Comparison of ENCODE assay signal across 16 cellular contexts in the genomic region with DNA sequence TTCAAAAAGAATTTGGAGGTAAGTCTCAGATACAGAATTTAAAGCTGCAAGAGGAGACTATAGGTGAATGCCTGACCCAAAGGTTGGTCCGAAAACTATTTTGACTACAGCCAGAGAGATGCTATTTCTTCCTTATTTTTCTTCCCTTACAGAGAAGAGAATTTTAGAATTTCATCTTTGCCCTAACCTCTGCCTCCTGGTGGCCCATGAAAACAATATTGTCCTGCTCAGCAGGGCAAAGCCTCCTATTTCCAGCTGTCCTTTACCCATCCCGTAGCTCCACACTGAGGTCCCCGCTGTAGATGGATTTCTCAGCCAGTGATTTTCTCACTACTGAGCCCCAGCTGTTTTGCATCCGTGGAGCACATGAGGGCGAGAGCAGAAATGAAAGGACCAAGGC. TPM values are rescaled to one million over a fixed set of nuclear protein-coding genes. Genes with fewer than 3 reads are reported as not detected.
A peak's percentile ranks its signal among the peaks of the same experiment; 100 is the strongest.
DNase-seq lines count a peak whose midpoint lies in the region; ATAC-seq and TF ChIP-seq lines count a peak whose summit lies in the region.
"Had no signal": no experiment of that assay in that cellular context is flagged by ENCODE, and none has a peak within 500 bp of the region (broad histone marks: within the 10 kb centered on the region; RNA-seq: fewer than 3 reads in every experiment).

No MANE protein-coding gene starts in this region.

- no peak overlapping the region for H3K4me3 ChIP-seq in HEK293 (ENCODE audit: low read depth, low read length)
- H3K4me3 ChIP-seq: body of pancreas, stomach had no signal

- H3K9me3 Mint-ChIP-seq in activated T-helper 17 cell treated with anti-CD3 and anti-CD28 coated beads, Interleukin-2, amount 50 U/mL, for 72 hours, result no peaks in the 10 kb centered on the region

- H3K36me3 ChIP-seq in HEK293 (ENCODE audit: control insufficient read depth in 2 of 2, insufficient read depth in 1 of 2, low read length in 2 of 2), result no peaks in the 10 kb centered on the region
- H3K36me3 ChIP-seq: stomach had no signal

- H3K27me3 Mint-ChIP-seq in activated T-helper 17 cell treated with anti-CD3 and anti-CD28 coated beads, Interleukin-2, amount 50 U/mL, for 72 hours, result no peaks in the 10 kb centered on the region

- no peak for TF ChIP-seq CTCF in HEK293 (tag by site-specific recombination; IDR thresholded peaks at IDR 0.05)

- no peaks in the 10 kb centered on the region for H3K36me3 Mint-ChIP-seq in activated T-helper 17 cell treated with anti-CD3 and anti-CD28 coated beads, Interleukin-2, amount 50 U/mL, for 72 hours (ENCODE audit: low read depth)

- CTCF ChIA-PET in HEK293 (lab: Yijun Ruan, JAX), result interaction anchor here (0.6 to 5.0 kb wide), 9 partner anchors 8 to 373 kb away, joined by 3 to 36 read pairs (median 4); no protein-coding TSS in a partner anchor

- peaks cover 14% of the 10 kb centered on the region for H3K4me1 Mint-ChIP-seq in activated T-helper 17 cell treated with anti-CD3 and anti-CD28 coated beads, Interleukin-2, amount 50 U/mL, for 72 hours

- no peak overlapping the region; the same call in 1 of the 2 replicates for H3K27ac ChIP-seq in HEK293 (ENCODE audit: extremely low read depth, low read depth, low read length)
- H3K27ac ChIP-seq: body of pancreas, stomach had no signal

- DNase-seq in NCI-H345 (lab: John Stamatoyannopoulos, UW) (peak; percentile 39), NCI-H345 treated with DMSO at 0.1 percent for 48 hours (lab: John Stamatoyannopoulos, UW; ENCODE audit: unreplicated experiment) (no peak), myocyte (ENCODE audit: low read depth) (peak; percentile 41), midbrain (lab: John Stamatoyannopoulos, UW) (no peak)
- DNase-seq: stomach had no signal

- ATAC-seq in activated T-helper 17 cell treated with anti-CD3 and anti-CD28 coated beads, Interleukin-2, amount 50 U/mL, for 72 hours (replicated peaks), result no peak
- ATAC-seq in GM19395 (IDR thresholded peaks at IDR 0.05; ENCODE audit: unreplicated experiment) (no peak), GM18867 (IDR thresholded peaks at IDR 0.05; ENCODE audit: unreplicated experiment) (no peak)

- peaks cover 23% of the 10 kb centered on the region for H3K4me1 ChIP-seq in HEK293 (ENCODE audit: control insufficient read depth, insufficient read depth, low read length)
- H3K4me1 ChIP-seq: body of pancreas had no signal

- POLR2A ChIA-PET in HEK293 (lab: Yijun Ruan, JAX), result interaction anchor here (1.0 to 1.5 kb wide), 2 partner anchors 14 to 20 kb away, joined by 3 to 4 read pairs; no protein-coding TSS in a partner anchor

- peak overlapping the region; percentile 49 for H3K27ac Mint-ChIP-seq in activated T-helper 17 cell treated with anti-CD3 and anti-CD28 coated beads, Interleukin-2, amount 50 U/mL, for 72 hours
- H3K27ac Mint-ChIP-seq: activated CD4-positive, alpha-beta T cell treated with anti-CD3 and anti-CD28 coated beads for 36 hours had no signal

- H3K9me3 ChIP-seq in HEK293 (ENCODE audit: control insufficient read depth, insufficient read depth, low read depth, low read length), result no peaks in the 10 kb centered on the region
- H3K9me3 ChIP-seq: body of pancreas, stomach had no signal

- peak overlapping the region; percentile 43 for H3K4me3 Mint-ChIP-seq in activated T-helper 17 cell treated with anti-CD3 and anti-CD28 coated beads, Interleukin-2, amount 50 U/mL, for 72 hours
- H3K4me3 Mint-ChIP-seq: activated CD4-positive, alpha-beta T cell treated with anti-CD3 and anti-CD28 coated beads for 36 hours had no signal

TF ChIP-seq in HEK293, 187 proteins besides CTCF, POLR2A, EP300 and RAD21:
- TF ChIP-seq, protein P1, sequence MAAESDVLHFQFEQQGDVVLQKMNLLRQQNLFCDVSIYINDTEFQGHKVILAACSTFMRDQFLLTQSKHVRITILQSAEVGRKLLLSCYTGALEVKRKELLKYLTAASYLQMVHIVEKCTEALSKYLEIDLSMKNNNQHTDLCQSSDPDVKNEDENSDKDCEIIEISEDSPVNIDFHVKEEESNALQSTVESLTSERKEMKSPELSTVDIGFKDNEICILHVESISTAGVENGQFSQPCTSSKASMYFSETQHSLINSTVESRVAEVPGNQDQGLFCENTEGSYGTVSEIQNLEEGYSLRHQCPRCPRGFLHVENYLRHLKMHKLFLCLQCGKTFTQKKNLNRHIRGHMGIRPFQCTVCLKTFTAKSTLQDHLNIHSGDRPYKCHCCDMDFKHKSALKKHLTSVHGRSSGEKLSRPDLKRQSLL (tag by site-specific recombination; IDR thresholded peaks at IDR 0.05), result no peak
- TF ChIP-seq ZNF335 (tag by site-specific recombination; conservative IDR thresholded peaks at IDR 0.05) (peak; percentile 34; the same call in 1 of the 2 replicates), ZNF629 (tag by site-specific recombination; IDR thresholded peaks at IDR 0.05) (0 out of 2 replicates have a peak, but pooled peaks have one; percentile 2)
TF ChIP-seq in HEK293: peak in this region for 2.

RNA-seq across cellular contexts. Expression of a gene that starts 24.6 kb away (rescaled TPM):
- total RNA-seq in activated T-helper 17 cell treated with anti-CD3 and anti-CD28 coated beads, Interleukin-2, amount 50 U/mL, for 72 hours, result not detected
- total RNA-seq in myocyte, result not detected in 2 replicates
- polyA plus RNA-seq in myocyte (2012), result not detected
- total RNA-seq: activated CD4-positive, alpha-beta T cell treated with anti-CD3 and anti-CD28 coated beads for 36 hours; body of pancreas; frontal cortex; mammary epithelial cell; osteoblast; skeletal muscle tissue; stomach; T-helper 2 cell treated with Interferon-gamma antibody and Interleukin-4, amounts not matched to agents 100 ng/mL and 5 ng/mL, for 36 hours had no signal
- polyA plus RNA-seq: mammary epithelial cell had no signal

RNA-seq across cellular contexts. Expression of a gene that starts 38.7 kb away (rescaled TPM):
- total RNA-seq in activated T-helper 17 cell treated with anti-CD3 and anti-CD28 coated beads, Interleukin-2, amount 50 U/mL, for 72 hours, result 10 to 100 TPM in 1 of 2 donors, 1 to 10 TPM in 1; 2.0 to 15.3 TPM
- 39.0 and 43.9 TPM in 2 replicates for total RNA-seq in myocyte
- 33.5 TPM for polyA plus RNA-seq in myocyte (2012)
- total RNA-seq: frontal cortex had no signal

Comparison
In these comparisons a context has a peak if more than half of its experiments do, and no peak if none do; other contexts are left out.
1. DNase-seq: peak in NCI-H345 (single experiment) and myocyte (single experiment); none in NCI-H345 treated with DMSO at 0.1 percent for 48 hours (single experiment) and midbrain (single experiment).